In the genomic region with DNA sequence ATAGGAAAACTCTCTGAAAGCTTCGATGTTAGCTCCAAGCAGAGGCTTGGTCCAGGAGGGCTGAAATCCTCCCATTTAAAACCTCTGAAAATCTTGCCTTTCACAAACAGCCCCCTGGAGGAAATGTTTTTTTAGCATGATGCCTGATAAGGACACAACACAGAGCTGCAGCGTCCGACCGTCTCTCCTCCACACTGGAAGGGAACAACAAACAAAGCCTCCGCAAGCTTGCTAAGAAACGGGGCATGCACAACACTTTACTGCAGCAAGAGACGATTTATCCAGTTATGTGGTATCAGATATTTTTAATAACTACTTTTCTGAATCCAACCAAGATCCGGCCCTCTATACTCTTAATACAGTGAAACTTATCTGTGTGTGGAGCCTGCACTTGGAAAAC, we compare ENCODE assay signal across 18 cellular contexts.
"Had no signal": no experiment of that assay in that cellular context is flagged by ENCODE, and none has a peak within 500 bp of the region (broad histone marks: within the 10 kb centered on the region; RNA-seq: fewer than 3 reads in every experiment).

No MANE protein-coding gene starts in this region.

- H3K27me3 ChIP-seq: dorsolateral prefrontal cortex, gastrocnemius medialis had no signal

- H3K4me1 ChIP-seq: esophagus muscularis mucosa, gastrocnemius medialis, heart right ventricle, left lung, lower lobe of right lung had no signal

- H3K4me3 ChIP-seq: coronary artery, dorsolateral prefrontal cortex, esophagus muscularis mucosa, gastrocnemius medialis, heart right ventricle, left lung, lower lobe of right lung, mucosa of descending colon had no signal

- H3K27ac ChIP-seq: coronary artery, esophagus muscularis mucosa, gastrocnemius medialis, heart right ventricle, left lung, lower lobe of right lung had no signal

- H3K9me3 Mint-ChIP-seq: mesothelial cell of epicardium had no signal

- H3K36me3 Mint-ChIP-seq: mesothelial cell of epicardium had no signal

- H3K4me3 Mint-ChIP-seq: mesothelial cell of epicardium had no signal

- H3K4me1 Mint-ChIP-seq: mesothelial cell of epicardium had no signal

- DNase-seq: dermis blood vessel endothelial cell; dorsolateral prefrontal cortex; effector CD4-positive, alpha-beta T cell; effector memory CD4-positive, alpha-beta T cell; foreskin melanocyte; gastrocnemius medialis; glutamatergic neuron; heart right ventricle; hippocampal formation; left cardiac atrium; left lung; left ventricle myocardium superior; lower lobe of right lung; mesenchymal stem cell; mucosa of descending colon had no signal

- H3K36me3 ChIP-seq: esophagus muscularis mucosa, gastrocnemius medialis, heart right ventricle, left lung, lower lobe of right lung had no signal

- H3K9me3 ChIP-seq: esophagus muscularis mucosa, gastrocnemius medialis, heart right ventricle, left lung, lower lobe of right lung, mucosa of descending colon had no signal

- H3K27ac Mint-ChIP-seq: mesothelial cell of epicardium had no signal

- ATAC-seq: gastrocnemius medialis, heart right ventricle, left cardiac atrium, left lung, left ventricle myocardium superior, lower lobe of right lung, mucosa of descending colon had no signal
